In the genomic region with DNA sequence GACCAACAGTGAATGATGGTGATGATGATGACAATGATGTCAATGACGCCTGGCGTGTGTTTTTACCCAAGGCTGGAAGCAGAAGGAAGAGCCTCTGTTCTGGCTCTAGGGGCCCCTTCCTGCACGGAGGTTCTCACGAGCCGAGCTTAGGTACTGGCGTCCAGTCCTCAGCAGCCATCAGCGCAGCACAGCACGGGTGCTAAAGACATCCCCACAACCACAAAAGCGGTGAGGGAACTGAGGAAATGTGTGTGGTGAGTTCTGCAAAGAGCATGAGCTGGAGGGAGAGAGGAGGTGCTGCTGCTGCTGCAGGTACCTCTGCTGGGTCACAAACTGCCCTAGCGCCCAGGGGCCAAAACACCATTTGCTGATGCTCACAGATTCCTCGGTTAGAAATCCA, we compare ENCODE assay signal across 15 cellular contexts.
A peak's percentile ranks its signal among the peaks of the same experiment; 100 is the strongest.
DNase-seq lines count a peak whose midpoint lies in the region; ATAC-seq and TF ChIP-seq lines count a peak whose summit lies in the region.
"Had no signal": no experiment of that assay in that cellular context is flagged by ENCODE, and none has a peak within 500 bp of the region (broad histone marks: within the 10 kb centered on the region; RNA-seq: fewer than 3 reads in every experiment).

No MANE protein-coding gene starts in this region.

- no peaks in the 10 kb centered on the region for H3K9me3 Mint-ChIP-seq in endothelial cell (ENCODE audit: unreplicated experiment)
- no peaks in the 10 kb centered on the region for H3K9me3 Mint-ChIP-seq in stimulated activated effector memory CD8-positive, alpha-beta T cell treated with anti-CD3 and anti-CD28 coated beads, Interleukin-12 subunit alpha, Interleukin-12 subunit beta, amount 100 ng/mL, for 72 hours

- no peaks in the 10 kb centered on the region for H3K9me1 ChIP-seq in IMR-90 (ENCODE audit: insufficient read depth, low read length)

- H3K36me3 Mint-ChIP-seq in endothelial cell (ENCODE audit: low read depth, unreplicated experiment) = peaks cover 39% of the 10 kb centered on the region
- H3K36me3 Mint-ChIP-seq in stimulated activated effector memory CD8-positive, alpha-beta T cell treated with anti-CD3 and anti-CD28 coated beads, Interleukin-12 subunit alpha, Interleukin-12 subunit beta, amount 100 ng/mL, for 72 hours = peaks cover 7% of the 10 kb centered on the region

- no peak overlapping the region for H2AK5ac ChIP-seq in IMR-90 (ENCODE audit: low read depth, low read length)

- peaks cover 61% of the 10 kb centered on the region for H4K20me1 ChIP-seq in BLaER1
- H4K20me1 ChIP-seq in IMR-90 (ENCODE audit: insufficient read depth, low read length) = no peaks in the 10 kb centered on the region

- peaks cover 5% of the 10 kb centered on the region for H3K27me3 Mint-ChIP-seq in endothelial cell (ENCODE audit: unreplicated experiment)
- H3K27me3 Mint-ChIP-seq: CD4-positive, alpha-beta T cell; IgD-negative memory B cell had no signal

- H3K27me3 ChIP-seq in BLaER1 (no peaks in the 10 kb centered on the region), IMR-90 (ENCODE audit: control insufficient read depth, insufficient read depth, low read length) (no peaks in the 10 kb centered on the region), lower lobe of right lung (ENCODE audit: low read depth) (no peaks in the 10 kb centered on the region)
- H3K27me3 ChIP-seq: BE2C had no signal

- DNase-seq in IMR-90 = no peak
- DNase-seq in endothelial cell (ENCODE audit: low spot score) = no peak
- DNase-seq in stimulated activated effector memory CD8-positive, alpha-beta T cell treated with anti-CD3 and anti-CD28 coated beads, Interleukin-12 subunit alpha, Interleukin-12 subunit beta, amount 100 ng/mL, for 72 hours (ENCODE audit: low spot score in 2 of 2) = no peak
- no peak for DNase-seq in lower lobe of right lung
- no peak for DNase-seq in NCI-H2029 (lab: John Stamatoyannopoulos, UW)
- no peak for DNase-seq in NCI-H2196 (lab: John Stamatoyannopoulos, UW; ENCODE audit: unreplicated experiment)
- DNase-seq: ACHN; BE2C; Caco-2; CD4-positive, alpha-beta T cell; GOT3; H9 had no signal

- H2BK20ac ChIP-seq in IMR-90 (ENCODE audit: low read depth, low read length) = no peak overlapping the region

- no peak overlapping the region for H2BK5ac ChIP-seq in IMR-90 (ENCODE audit: low read depth, low read length, poor library complexity, severe bottlenecking)

- H3K27ac Mint-ChIP-seq in endothelial cell (ENCODE audit: unreplicated experiment) = no peak overlapping the region
- no peak overlapping the region for H3K27ac Mint-ChIP-seq in stimulated activated effector memory CD8-positive, alpha-beta T cell treated with anti-CD3 and anti-CD28 coated beads, Interleukin-12 subunit alpha, Interleukin-12 subunit beta, amount 100 ng/mL, for 72 hours
- H3K27ac Mint-ChIP-seq: CD4-positive, alpha-beta T cell; H9; IgD-negative memory B cell had no signal

- H3K4me3 ChIP-seq in BLaER1 = peak overlapping the region; percentile 22
- H3K4me3 ChIP-seq in IMR-90 (ENCODE audit: insufficient read depth, low read depth, low read length) = no peak overlapping the region
- H3K4me3 ChIP-seq in lower lobe of right lung = no peak overlapping the region

- intact Hi-C loops in IMR-90 (cut with micrococcal nuclease) (no loop called here), lower lobe of right lung (cut with DNase I) (no loop called here)

- WGBS in IMR-90 (ENCODE audit: extremely low coverage in 2 of 2, insufficient read length in 1 of 2), 2 experiments = 94% methylated on average over 2 of the region's 11 CpGs; no CpG with 5 or more reads in 1 of the 2 experiments

- ATAC-seq in IMR-90 (ENCODE audit: low read depth) (no peak), lower lobe of right lung (no peak)
- ATAC-seq in stimulated activated effector memory CD8-positive, alpha-beta T cell treated with anti-CD3 and anti-CD28 coated beads, Interleukin-12 subunit alpha, Interleukin-12 subunit beta, amount 100 ng/mL, for 72 hours = peak; percentile 26

- TF ChIP-seq CTCF in IMR-90 (conservative IDR thresholded peaks at IDR 0.05; ENCODE audit: low read depth, low read length) (no peak), endothelial cell (IDR thresholded peaks at IDR 0.05; ENCODE audit: unreplicated experiment) (no peak), lower lobe of right lung (IDR thresholded peaks at IDR 0.05) (no peak)

- H4K5ac ChIP-seq in IMR-90 (ENCODE audit: low read depth, low read length) = no peak overlapping the region

- no peaks in the 10 kb centered on the region for H3K4me1 ChIP-seq in BLaER1
- H3K4me1 ChIP-seq in IMR-90 (ENCODE audit: control insufficient read depth, insufficient read depth, low read length) = peaks cover 2% of the 10 kb centered on the region; the same call in 1 of the 2 replicates
- no peaks in the 10 kb centered on the region for H3K4me1 ChIP-seq in lower lobe of right lung
- H3K4me1 ChIP-seq: Caco-2 had no signal

- BruUV-seq in IMR-90 (replicated peaks; lab: Mats Ljungman, UMichigan) = no TSS peak

- no peak overlapping the region for H4K8ac ChIP-seq in IMR-90 (ENCODE audit: low read depth in 2 of 2, low read length in 2 of 2)

- in situ Hi-C loops in IMR-90 (cut with MboI; ENCODE audit: low sequenced_read_pairs) = no loop called here

- no peak overlapping the region for H2AFZ ChIP-seq in IMR-90 (replicated peaks; ENCODE audit: low read length, poor library complexity)

- H2BK120ac ChIP-seq in IMR-90 (ENCODE audit: low read depth, low read length) = no peak overlapping the region

- dilution Hi-C loops in IMR-90 (cut with HindIII; ENCODE audit: low sequenced_read_pairs, unreplicated experiment) = no loop called here

- H3K4me2 ChIP-seq in BLaER1 (no peak overlapping the region), IMR-90 (ENCODE audit: low read depth, low read length) (no peak overlapping the region)

- no peak overlapping the region for H3K56ac ChIP-seq in IMR-90 (ENCODE audit: extremely low read depth, insufficient read depth, low read length)

- H3K18ac ChIP-seq in IMR-90 (ENCODE audit: low read depth, low read length) = no peak overlapping the region

- POLR2A ChIA-PET in IMR-90 (lab: Charles Lee; ENCODE audit: unreplicated experiment) = no interaction called here

- H3K4me3 Mint-ChIP-seq in endothelial cell (ENCODE audit: unreplicated experiment) = peak overlapping the region; percentile 89
- no peak overlapping the region for H3K4me3 Mint-ChIP-seq in stimulated activated effector memory CD8-positive, alpha-beta T cell treated with anti-CD3 and anti-CD28 coated beads, Interleukin-12 subunit alpha, Interleukin-12 subunit beta, amount 100 ng/mL, for 72 hours
- H3K4me3 Mint-ChIP-seq: CD4-positive, alpha-beta T cell; H9; IgD-negative memory B cell had no signal

- TF ChIP-seq RAD21 in IMR-90 (IDR thresholded peaks at IDR 0.05; ENCODE audit: low read length) = no peak

- no peak overlapping the region for H3K9ac ChIP-seq in BLaER1
- no peak overlapping the region for H3K9ac ChIP-seq in IMR-90 (ENCODE audit: low read depth, low read length)

- H3K4ac ChIP-seq in IMR-90 (ENCODE audit: low read depth, low read length) = no peak overlapping the region

- TF ChIP-seq POLR2A in IMR-90 (IDR thresholded peaks at IDR 0.05; ENCODE audit: low read depth, low read length) = no peak

- H3K27ac ChIP-seq in BLaER1 (no peak overlapping the region), IMR-90 (ENCODE audit: insufficient read depth, low read length) (no peak overlapping the region), lower lobe of right lung (no peak overlapping the region)
- H3K27ac ChIP-seq: C4-2B had no signal

- H3K14ac ChIP-seq in IMR-90 (replicated peaks; ENCODE audit: low read depth, low read length) = no peak overlapping the region

- H3K79me1 ChIP-seq in IMR-90 (ENCODE audit: low read depth in 1 of 2, low read length in 2 of 2) = peaks cover 0 to 3% of the 10 kb centered on the region in 2 experiments; a peak in 1 of 4 replicates

- CTCF ChIA-PET in IMR-90 (lab: Yijun Ruan, JAX) = no interaction called here

- H3K9me3 ChIP-seq in BLaER1 (peaks cover 92% of the 10 kb centered on the region), IMR-90 (ENCODE audit: control insufficient read depth, insufficient read depth, low read length) (peaks cover 2% of the 10 kb centered on the region; the same call in 1 of the 2 replicates), lower lobe of right lung (peaks cover 16% of the 10 kb centered on the region)
- H3K9me3 ChIP-seq: BE2C had no signal

- peak overlapping the region; percentile 42 for H2AK9ac ChIP-seq in IMR-90 (replicated peaks; ENCODE audit: low read depth, low read length, poor library complexity)

- peaks cover 9% of the 10 kb centered on the region for H3K4me1 Mint-ChIP-seq in endothelial cell (ENCODE audit: unreplicated experiment)
- peaks cover 45% of the 10 kb centered on the region for H3K4me1 Mint-ChIP-seq in stimulated activated effector memory CD8-positive, alpha-beta T cell treated with anti-CD3 and anti-CD28 coated beads, Interleukin-12 subunit alpha, Interleukin-12 subunit beta, amount 100 ng/mL, for 72 hours

- H4K91ac ChIP-seq in IMR-90 (ENCODE audit: insufficient read depth, low read depth, low read length) = no peak overlapping the region

- no peak overlapping the region for H2BK15ac ChIP-seq in IMR-90 (ENCODE audit: low read depth, low read length)

- H3K36me3 ChIP-seq in BLaER1 (peaks cover 100% of the 10 kb centered on the region), IMR-90 (ENCODE audit: control insufficient read depth, insufficient read depth, low read length) (no peaks in the 10 kb centered on the region), lower lobe of right lung (no peaks in the 10 kb centered on the region)
- H3K36me3 ChIP-seq: BE2C had no signal

- no peak overlapping the region for H3K23ac ChIP-seq in IMR-90 (ENCODE audit: low read depth, low read length)

TF ChIP-seq in IMR-90, 13 proteins besides CTCF, POLR2A, EP300 and RAD21 (continues in another document):
- TF ChIP-seq SMC3 (IDR thresholded peaks at IDR 0.05; ENCODE audit: low read depth, low read length) = no peak
- no peak for TF ChIP-seq MAZ (IDR thresholded peaks at IDR 0.05; ENCODE audit: borderline replicate concordance, low read depth, low read length)
- no peak for TF ChIP-seq BHLHE40 (IDR thresholded peaks at IDR 0.05; ENCODE audit: low read depth, low read length)
- no peak for TF ChIP-seq MAFK (IDR thresholded peaks at IDR 0.05; ENCODE audit: low read depth, low read length)
- no peak for TF ChIP-seq MXI1 (IDR thresholded peaks at IDR 0.05; ENCODE audit: borderline replicate concordance, low read depth, low read length)
- TF ChIP-seq, protein P1, sequence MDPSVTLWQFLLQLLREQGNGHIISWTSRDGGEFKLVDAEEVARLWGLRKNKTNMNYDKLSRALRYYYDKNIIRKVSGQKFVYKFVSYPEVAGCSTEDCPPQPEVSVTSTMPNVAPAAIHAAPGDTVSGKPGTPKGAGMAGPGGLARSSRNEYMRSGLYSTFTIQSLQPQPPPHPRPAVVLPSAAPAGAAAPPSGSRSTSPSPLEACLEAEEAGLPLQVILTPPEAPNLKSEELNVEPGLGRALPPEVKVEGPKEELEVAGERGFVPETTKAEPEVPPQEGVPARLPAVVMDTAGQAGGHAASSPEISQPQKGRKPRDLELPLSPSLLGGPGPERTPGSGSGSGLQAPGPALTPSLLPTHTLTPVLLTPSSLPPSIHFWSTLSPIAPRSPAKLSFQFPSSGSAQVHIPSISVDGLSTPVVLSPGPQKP (IDR thresholded peaks at IDR 0.05; ENCODE audit: borderline replicate concordance, low read depth, low read length) = no peak
- no peak for TF ChIP-seq CEBPB (IDR thresholded peaks at IDR 0.05; ENCODE audit: low read depth, low read length)
- no peak for TF ChIP-seq CHD1 (IDR thresholded peaks at IDR 0.05; ENCODE audit: low read depth, low read length)
